21 cellular contexts compared by ENCODE assay signal in genomic region chr5:43840424-43841232, GRCh38.
"Had no signal": no experiment of that assay in that cellular context is flagged by ENCODE, and none has a peak within 500 bp of the region (broad histone marks: within the 10 kb centered on the region; RNA-seq: fewer than 3 reads in every experiment).

No MANE protein-coding gene starts in this region.

- H3K27ac ChIP-seq: body of pancreas, neutrophil had no signal

- H3K4me2 ChIP-seq: smooth muscle cell had no signal

- H3K9me3 ChIP-seq: body of pancreas, esophagus squamous epithelium, heart left ventricle, neutrophil, transverse colon, vagina had no signal

- H3K4me3 ChIP-seq: body of pancreas, esophagus squamous epithelium, heart left ventricle, smooth muscle cell, transverse colon, vagina had no signal

- ATAC-seq: body of pancreas; stimulated activated naive CD8-positive, alpha-beta T cell treated with anti-CD3 and anti-CD28 coated beads, Interleukin-15, Interleukin-2, amounts not matched to agents 100 U/mL and 50 U/mL, for 24 hours had no signal

- H3K27me3 ChIP-seq: body of pancreas, esophagus squamous epithelium, heart left ventricle, neutrophil, transverse colon, vagina had no signal

- DNase-seq: activated B cell treated with CpG ODN at 0.5 μM for 24 hours; activated CD4-positive, alpha-beta T cell treated with anti-CD3 and anti-CD28 coated beads, Interleukin-2, amount 10 ng/mL, durations not matched to agents 24 days and 14 days; activated CD8-positive, alpha-beta memory T cell treated with anti-CD3 and anti-CD28 coated beads, Interleukin-2, amount 50 U/mL, for 48 hours; activated gamma-delta T cell treated with Interleukin-2 at 50 U/mL for 16 hours; amygdala; body of pancreas; cortex of kidney; effector CD4-positive, alpha-beta T cell; esophagus squamous epithelium; left cardiac atrium; mammary epithelial cell; naive B cell; retina; stimulated activated CD4-positive, alpha-beta T cell treated with anti-CD3 and anti-CD28 coated beads, Interleukin-4, amount 100 ng/mL, for 4 hours; stimulated activated CD8-positive, alpha-beta memory T cell treated with anti-CD3 and anti-CD28 coated beads, Interleukin-4, amount 100 ng/mL, for 48 hours; stimulated activated naive CD8-positive, alpha-beta T cell treated with anti-CD3 and anti-CD28 coated beads, Interleukin-15, Interleukin-2, amounts not matched to agents 100 U/mL and 50 U/mL, for 24 hours; transverse colon had no signal

- H3K36me3 ChIP-seq: esophagus squamous epithelium, heart left ventricle, neutrophil, transverse colon, vagina had no signal

- H3K4me1 ChIP-seq: body of pancreas, esophagus squamous epithelium, heart left ventricle, transverse colon, vagina had no signal
